ENCODE assay signal across 1 cellular context in genomic region chr2:84779781-84780180, GRCh38.
TF ChIP-seq lines count a peak whose summit lies in the region.

No MANE protein-coding gene starts in this region.

TF ChIP-seq in endothelial cell of umbilical vein, 7 proteins besides CTCF, POLR2A, EP300 and RAD21 (continued from another document):
- no peak for TF ChIP-seq JUN (IDR thresholded peaks at IDR 0.05; ENCODE audit: borderline replicate concordance, insufficient read depth, insufficient read length, low read depth)
- TF ChIP-seq MYC (IDR thresholded peaks at IDR 0.05; ENCODE audit: low read depth, low read length) = no peak
- TF ChIP-seq POLR2AphosphoS5 (IDR thresholded peaks at IDR 0.05; ENCODE audit: insufficient read depth, low read depth, low read length) = no peak
